Comparison of ENCODE assay signal across 16 cellular contexts in the genomic region with DNA sequence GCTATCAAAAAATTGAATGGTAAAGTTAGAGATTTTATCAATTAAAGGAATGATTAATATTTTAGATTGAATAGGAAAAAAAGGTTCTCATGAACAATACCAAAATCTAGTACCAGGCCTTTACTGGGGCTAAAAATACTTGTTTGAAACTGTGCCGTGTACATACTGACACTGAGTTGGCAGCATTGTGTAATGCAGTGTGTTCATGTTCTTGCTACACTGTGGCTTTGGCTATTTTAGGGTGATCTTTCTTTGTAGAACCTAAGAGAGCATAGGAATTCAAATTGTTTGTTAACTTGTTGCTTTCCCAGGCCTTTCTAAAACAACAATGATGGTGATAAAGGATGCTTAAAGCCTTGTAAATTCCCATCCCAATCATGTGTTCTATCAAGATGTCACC.
"Had no signal": no experiment of that assay in that cellular context is flagged by ENCODE, and none has a peak within 500 bp of the region (broad histone marks: within the 10 kb centered on the region; RNA-seq: fewer than 3 reads in every experiment).

No MANE protein-coding gene starts in this region.

- H3K27me3 ChIP-seq: esophagus squamous epithelium, ovary, thyroid gland, vagina had no signal

- DNase-seq: activated CD4-positive, alpha-beta T cell treated with anti-CD3 and anti-CD28 coated beads, Interleukin-2, amount 50 U/mL, for 4 hours; activated CD4-positive, CD25-positive, alpha-beta regulatory T cell treated with anti-CD3 and anti-CD28 coated beads, Interleukin-2, amount 50 U/mL, for 72 hours; activated T-cell treated with anti-CD3 and anti-CD28 coated beads, Interleukin-2, amount 50 U/mL, for 1 hour; amniotic stem cell; cerebellar nuclear complex; dermis blood vessel endothelial cell; esophagus squamous epithelium; foreskin fibroblast; head of caudate nucleus; mesendoderm; ovary; stimulated activated CD4-positive, alpha-beta T cell treated with anti-CD3 and anti-CD28 coated beads, Interleukin-4, amount 100 ng/mL, for 1 hour; stimulated activated CD8-positive, alpha-beta memory T cell treated with anti-CD3 and anti-CD28 coated beads, Interleukin-4, amount 100 ng/mL, for 48 hours; stimulated activated naive CD8-positive, alpha-beta T cell treated with anti-CD3 and anti-CD28 coated beads, Interleukin-15, Interleukin-2, amounts not matched to agents 100 U/mL and 50 U/mL, for 24 hours; thyroid gland had no signal

- H3K4me3 ChIP-seq: esophagus squamous epithelium, ovary, thyroid gland, vagina had no signal

- H3K9me3 ChIP-seq: esophagus squamous epithelium, ovary, thyroid gland, vagina had no signal

- H3K4me1 ChIP-seq: thyroid gland, vagina had no signal

- ATAC-seq: stimulated activated naive CD8-positive, alpha-beta T cell treated with anti-CD3 and anti-CD28 coated beads, Interleukin-15, Interleukin-2, amounts not matched to agents 100 U/mL and 50 U/mL, for 24 hours had no signal

- H3K27ac ChIP-seq: esophagus squamous epithelium, ovary, thyroid gland, vagina had no signal
